In the genomic region with DNA sequence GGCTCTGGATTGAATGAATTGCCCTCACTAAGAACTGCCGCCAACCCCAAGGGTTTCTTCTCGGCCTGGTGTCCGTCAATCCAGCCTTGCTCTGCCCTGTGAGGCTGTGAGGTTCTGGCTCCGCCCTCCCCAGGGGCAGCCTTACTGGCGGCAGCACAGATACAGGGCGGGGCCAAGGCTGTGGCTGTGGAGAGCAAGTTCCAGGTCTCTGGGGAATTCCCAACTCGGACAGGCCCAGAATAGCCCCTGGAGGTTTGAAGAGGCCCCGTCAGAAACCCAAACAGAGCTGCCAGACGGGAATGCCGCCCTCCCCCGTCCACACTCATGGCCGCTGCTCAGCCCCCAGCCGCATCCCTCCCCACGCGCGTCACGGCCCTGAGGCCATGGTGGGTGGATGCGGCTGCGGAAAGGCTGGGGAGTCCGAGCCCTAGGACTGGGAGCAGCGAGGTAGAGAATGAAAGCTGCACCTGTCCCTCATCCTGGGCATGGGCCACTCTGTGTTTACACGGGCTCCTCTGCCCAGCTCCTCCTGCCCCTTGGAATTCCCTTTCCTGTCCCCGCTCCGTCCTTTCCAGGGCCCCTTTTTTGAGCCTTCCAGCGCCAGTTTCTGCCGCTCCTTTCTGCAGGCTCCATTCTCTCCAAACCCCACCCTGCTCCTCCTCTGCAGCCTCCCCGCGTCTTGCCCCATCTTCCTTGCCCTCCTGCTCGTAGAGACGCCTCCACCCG, we compare ENCODE assay signal across 8 cellular contexts. TPM values are rescaled to one million over a fixed set of nuclear protein-coding genes. Genes with fewer than 3 reads are reported as not detected.
DNase-seq lines count a peak whose midpoint lies in the region; ATAC-seq and TF ChIP-seq lines count a peak whose summit lies in the region.

No MANE protein-coding gene starts in this region.

- H3K4me1 Mint-ChIP-seq in naive B cell, result peaks cover 44 to 57% (median 52%) of the 10 kb centered on the region in 3 donors

- DNase-seq in HuH-7 (ENCODE audit: low spot score) (peak; percentile 96), PC-3 (peak; percentile 93), fibroblast of the aortic adventitia (ENCODE audit: low read depth) (peak; percentile 98), naive B cell (peak; percentile 47), substantia nigra (lab: John Stamatoyannopoulos, UW) (peak; percentile 34 to 99 (median 87))
- DNase-seq in activated effector memory CD4-positive, alpha-beta T cell treated with anti-CD3 and anti-CD28 coated beads, Interleukin-2, amount 50 U/mL, for 16 hours, result peak; percentile 90

- no peak for TF ChIP-seq CTCF in PC-3 (conservative IDR thresholded peaks at IDR 0.05; ENCODE audit: low read depth, low read length)
- no peak for TF ChIP-seq CTCF in fibroblast of the aortic adventitia (IDR thresholded peaks at IDR 0.05; ENCODE audit: insufficient read depth, low read length)

- H3K27me3 ChIP-seq in ACC112 (ENCODE audit: insufficient read depth, low read length) (no peaks in the 10 kb centered on the region), PC-3 (ENCODE audit: low read length) (no peaks in the 10 kb centered on the region)

- H3K36me3 ChIP-seq in ACC112 (ENCODE audit: insufficient read depth, low read length) (peaks cover 9% of the 10 kb centered on the region; the same call in 1 of the 2 replicates), PC-3 (ENCODE audit: low read depth, low read length) (no peaks in the 10 kb centered on the region; the same call in 1 of the 2 replicates)

- no peaks in the 10 kb centered on the region for H3K9me3 Mint-ChIP-seq in naive B cell

- H3K9me3 ChIP-seq in PC-3 (ENCODE audit: low read length), result no peaks in the 10 kb centered on the region

- peaks cover 16% of the 10 kb centered on the region for H3K79me2 ChIP-seq in ACC112 (ENCODE audit: control insufficient read depth, insufficient read depth, low read length, unreplicated experiment)
- peaks cover 35% of the 10 kb centered on the region for H3K79me2 ChIP-seq in PC-3 (ENCODE audit: low read length)

- H3K27me3 Mint-ChIP-seq in naive B cell, result peaks cover 0 to 11% (median 6%) of the 10 kb centered on the region in 3 donors

- intact Hi-C loops in PC-3 (cut with micrococcal nuclease), result no loop called here

- ATAC-seq in GM18867 (IDR thresholded peaks at IDR 0.05; ENCODE audit: unreplicated experiment) (peak; percentile 29), PC-3 (peak; percentile 65), naive B cell (ENCODE audit: low read depth in 2 of 2) (peak in 1 of 2 donors; percentile 8)

- H2AFZ ChIP-seq in ACC112 (ENCODE audit: low read length, unreplicated experiment) (no peak overlapping the region), PC-3 (ENCODE audit: low read length) (peak overlapping the region; percentile 77)

- H3K36me3 Mint-ChIP-seq in naive B cell, result peaks cover 0 to 7% of the 10 kb centered on the region in 2 donors

- POLR2A ChIA-PET in PC-3 (lab: Charles Lee; ENCODE audit: unreplicated experiment), result interaction anchor here (0.5 to 0.6 kb wide), 2 partner anchors 162 to 892 kb away, joined by 3 read pairs; no protein-coding TSS in a partner anchor

- H3K9me2 ChIP-seq in PC-3 (replicated peaks; ENCODE audit: low read length), result no peaks in the 10 kb centered on the region

- H3K27ac Mint-ChIP-seq in naive B cell, result peak overlapping the region in 3 of 6 donors; percentile 27 to 84 (median 28)

- peak overlapping the region; percentile 97 for H3K4me2 ChIP-seq in PC-3 (ENCODE audit: low read length)

- peak overlapping the region; percentile 77 to 91 (median 86) for H3K4me3 Mint-ChIP-seq in naive B cell

- H3K27ac ChIP-seq in ACC112 (ENCODE audit: low read depth, low read length), result peak overlapping the region; percentile 30; the same call in 1 of the 2 replicates
- H3K27ac ChIP-seq in PC-3 (ENCODE audit: low read length), result peak overlapping the region; percentile 61
- H3K27ac ChIP-seq in substantia nigra (ENCODE audit: low read depth, low read length, poor library complexity, severe bottlenecking), result peak overlapping the region; percentile 89

- peaks cover 34% of the 10 kb centered on the region for H3K4me1 ChIP-seq in ACC112 (ENCODE audit: control insufficient read depth, insufficient read depth, low read length, unreplicated experiment)
- peaks cover 38% of the 10 kb centered on the region for H3K4me1 ChIP-seq in PC-3 (ENCODE audit: insufficient read depth, low read length)

- CTCF ChIA-PET in PC-3 (lab: Charles Lee), result interaction anchor here (0.6 kb wide), 1 partner anchor 15 kb away, joined by 3 read pairs; no protein-coding TSS in a partner anchor

- no peaks in the 10 kb centered on the region for H3F3A ChIP-seq in PC-3 (ENCODE audit: low read length, unreplicated experiment)

- 0 out of 2 replicates have a peak, but pooled peaks cover 6% of the 10 kb centered on the region for H4K20me1 ChIP-seq in PC-3 (ENCODE audit: low read length)

- BruUV-seq in PC-3 (replicated peaks; lab: Mats Ljungman, UMichigan), result no TSS peak

- H3K4me3 ChIP-seq in ACC112 (ENCODE audit: low read depth, low read length) (peak overlapping the region; percentile 70), PC-3 (ENCODE audit: low read length) (peak overlapping the region; percentile 83), fibroblast of the aortic adventitia (ENCODE audit: low read depth, low read length) (peak overlapping the region; percentile 73)

- H3K9ac ChIP-seq in PC-3 (ENCODE audit: low read length), result peak overlapping the region; percentile 55

RNA-seq across cellular contexts. Expression of gene PRRT2, which starts 0.7 kb away (rescaled TPM):
- 0.35 and 0.40 TPM in 2 replicates for total RNA-seq in PC-3 (2014; rRNA removed)
- 7.7 and 32.0 TPM in 2 replicates for total RNA-seq in fibroblast of the aortic adventitia (ENCODE audit: low replicate concordance)
- polyA plus RNA-seq in naive B cell (ENCODE audit: low read depth in 6 of 6), result under 1 TPM in 2 of 6 donors, not detected in 4; 0.10 to 0.97 TPM

RNA-seq across cellular contexts. Expression of gene PAGR1, which starts 4.6 kb away (rescaled TPM):
- total RNA-seq in PC-3 (2014; rRNA removed), result 53.8 and 76.7 TPM in 2 replicates
- total RNA-seq in fibroblast of the aortic adventitia (ENCODE audit: low replicate concordance), result 23.4 and 61.2 TPM in 2 replicates
- polyA plus RNA-seq in naive B cell (ENCODE audit: low read depth in 6 of 6), result 10 to 100 TPM; 35.5 to 51.5 (median 46.9) TPM

RNA-seq across cellular contexts. Expression of gene MAZ, which starts 5.0 kb away (rescaled TPM):
- total RNA-seq in PC-3 (2014; rRNA removed) (279 and 358 TPM in 2 replicates), fibroblast of the aortic adventitia (ENCODE audit: low replicate concordance) (74.0 and 159 TPM in 2 replicates)
- 10 to 100 TPM; 16.1 to 30.6 (median 23.2) TPM for polyA plus RNA-seq in naive B cell (ENCODE audit: low read depth in 6 of 6)

RNA-seq across cellular contexts. Expression of gene MVP, which starts 8.9 kb away (rescaled TPM):
- 27.3 and 36.1 TPM in 2 replicates for total RNA-seq in PC-3 (2014; rRNA removed)
- total RNA-seq in fibroblast of the aortic adventitia (ENCODE audit: low replicate concordance), result 202 and 275 TPM in 2 replicates
- polyA plus RNA-seq in naive B cell (ENCODE audit: low read depth in 6 of 6), result 10 to 100 TPM; 39.7 to 61.4 (median 43.9) TPM

RNA-seq across cellular contexts. Expression of gene KIF22, which starts 20.8 kb away (rescaled TPM):
- total RNA-seq in PC-3 (2014; rRNA removed) (87.6 and 93.1 TPM in 2 replicates), fibroblast of the aortic adventitia (ENCODE audit: low replicate concordance) (7.2 and 52.4 TPM in 2 replicates)
- polyA plus RNA-seq in naive B cell (ENCODE audit: low read depth in 6 of 6), result 10 to 100 TPM; 24.0 to 29.6 (median 26.3) TPM

Comparison
In these comparisons a context has a peak if more than half of its experiments do, and no peak if none do; other contexts are left out.
1. H3K27ac ChIP-seq: peak in every context shown above with its lines; median percentile 89 in substantia nigra; 61 in PC-3; 30 in ACC112.
2. DNase-seq: peak in every context shown above with its lines; median percentile 98 in fibroblast of the aortic adventitia; 96 in HuH-7; 93 in PC-3; 90 in activated effector memory CD4-positive, alpha-beta T cell treated with anti-CD3 and anti-CD28 coated beads, Interleukin-2, amount 50 U/mL, for 16 hours; 87 in substantia nigra; 47 in naive B cell.